ENCODE assay signal across 13 cellular contexts in the genomic region with DNA sequence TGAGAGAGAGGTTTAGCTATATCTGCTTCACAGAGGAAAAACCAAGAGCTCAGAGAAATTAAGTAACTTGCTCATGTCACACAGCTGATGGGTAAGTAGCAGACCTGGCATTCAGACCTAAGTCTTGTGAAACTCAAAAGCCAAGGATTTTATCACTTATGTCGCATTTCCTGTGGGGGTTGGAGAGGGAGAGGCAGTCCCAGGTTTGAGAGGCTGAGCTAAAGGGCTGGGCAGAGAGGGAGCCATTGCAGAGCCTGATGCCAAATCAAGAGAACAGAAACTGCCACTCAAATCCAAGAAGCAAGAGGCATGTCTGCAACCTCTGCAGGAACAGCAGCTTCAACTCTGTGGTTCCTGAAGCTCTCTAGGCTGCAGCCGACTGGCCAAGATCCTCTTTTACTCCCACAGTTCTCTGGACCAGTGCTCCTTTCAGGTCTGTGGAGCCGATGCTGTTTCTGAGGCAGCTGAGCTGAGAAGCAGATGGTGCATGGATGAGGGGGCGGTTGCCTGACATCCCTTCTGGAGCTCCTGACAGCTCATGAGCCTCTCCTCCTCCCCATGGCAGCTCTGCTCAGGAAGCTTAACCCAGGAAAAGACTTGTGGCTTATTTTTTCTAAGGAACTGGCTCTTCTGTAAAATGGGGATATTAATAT. TPM values are rescaled to one million over a fixed set of nuclear protein-coding genes. Genes with fewer than 3 reads are reported as not detected.
DNase-seq lines count a peak whose midpoint lies in the region; ATAC-seq and TF ChIP-seq lines count a peak whose summit lies in the region.
"Had no signal": no experiment of that assay in that cellular context is flagged by ENCODE, and none has a peak within 500 bp of the region (broad histone marks: within the 10 kb centered on the region; RNA-seq: fewer than 3 reads in every experiment).

No MANE protein-coding gene starts in this region.

- no peaks in the 10 kb centered on the region for H3K27me3 Mint-ChIP-seq in effector memory CD8-positive, alpha-beta T cell
- H3K27me3 Mint-ChIP-seq in activated T-helper 2 cell treated with anti-CD3 and anti-CD28 coated beads, Interferon-gamma antibody, Interleukin-2, Interleukin-4, amounts not matched to agents 10 μg/mL and 5 μg/mL and 100 μg/mL, durations not matched to agents 14 hours and 24 hours and 36 hours (ENCODE audit: low read depth), result peaks cover 3% of the 10 kb centered on the region

- peak; percentile 31 for ATAC-seq in gastroesophageal sphincter
- no peak for ATAC-seq in effector memory CD8-positive, alpha-beta T cell (replicated peaks)

- TF ChIP-seq POLR2A in gastroesophageal sphincter (IDR thresholded peaks at IDR 0.05) (no peak), sigmoid colon (IDR thresholded peaks at IDR 0.05) (no peak)

- TF ChIP-seq EP300 in gastroesophageal sphincter (IDR thresholded peaks at IDR 0.05) (no peak), sigmoid colon (IDR thresholded peaks at IDR 0.05) (no peak)

- intact Hi-C loops in activated T-helper 2 cell treated with anti-CD3 and anti-CD28 coated beads, Interferon-gamma antibody, Interleukin-2, Interleukin-4, amounts not matched to agents 10 μg/mL and 5 μg/mL and 100 μg/mL, durations not matched to agents 14 hours and 24 hours and 36 hours (cut with micrococcal nuclease), result no loop called here
- intact Hi-C loops in sigmoid colon (cut with DNase I), result no loop called here

- no peaks in the 10 kb centered on the region for H3K36me3 Mint-ChIP-seq in effector memory CD8-positive, alpha-beta T cell (ENCODE audit: insufficient read depth)
- H3K36me3 Mint-ChIP-seq in activated T-helper 2 cell treated with anti-CD3 and anti-CD28 coated beads, Interferon-gamma antibody, Interleukin-2, Interleukin-4, amounts not matched to agents 10 μg/mL and 5 μg/mL and 100 μg/mL, durations not matched to agents 14 hours and 24 hours and 36 hours (ENCODE audit: low read depth), result no peaks in the 10 kb centered on the region

- no peak overlapping the region for H3K27ac ChIP-seq in gastroesophageal sphincter
- no peak overlapping the region for H3K27ac ChIP-seq in sigmoid colon

- no peaks in the 10 kb centered on the region for H3K9me3 ChIP-seq in gastroesophageal sphincter
- H3K9me3 ChIP-seq in sigmoid colon, result no peaks in the 10 kb centered on the region

- H3K27me3 ChIP-seq in gastroesophageal sphincter (no peaks in the 10 kb centered on the region), sigmoid colon (no peaks in the 10 kb centered on the region)

- no peak overlapping the region for H3K27ac Mint-ChIP-seq in effector memory CD8-positive, alpha-beta T cell
- H3K27ac Mint-ChIP-seq in activated T-helper 2 cell treated with anti-CD3 and anti-CD28 coated beads, Interferon-gamma antibody, Interleukin-2, Interleukin-4, amounts not matched to agents 10 μg/mL and 5 μg/mL and 100 μg/mL, durations not matched to agents 14 hours and 24 hours and 36 hours, result no peak overlapping the region

- peaks cover 0 to 21% (median 0%) of the 10 kb centered on the region in 3 donors for H3K4me1 ChIP-seq in gastroesophageal sphincter
- peaks cover 0 to 25% (median 17%) of the 10 kb centered on the region in 4 donors for H3K4me1 ChIP-seq in sigmoid colon

- no peaks in the 10 kb centered on the region for H3K9me3 Mint-ChIP-seq in effector memory CD8-positive, alpha-beta T cell
- no peaks in the 10 kb centered on the region for H3K9me3 Mint-ChIP-seq in activated T-helper 2 cell treated with anti-CD3 and anti-CD28 coated beads, Interferon-gamma antibody, Interleukin-2, Interleukin-4, amounts not matched to agents 10 μg/mL and 5 μg/mL and 100 μg/mL, durations not matched to agents 14 hours and 24 hours and 36 hours

- peaks cover 0 to 4% of the 10 kb centered on the region in 2 donors for H3K4me1 Mint-ChIP-seq in effector memory CD8-positive, alpha-beta T cell (ENCODE audit: low read depth in 2 of 2)
- peaks cover 5% of the 10 kb centered on the region for H3K4me1 Mint-ChIP-seq in activated T-helper 2 cell treated with anti-CD3 and anti-CD28 coated beads, Interferon-gamma antibody, Interleukin-2, Interleukin-4, amounts not matched to agents 10 μg/mL and 5 μg/mL and 100 μg/mL, durations not matched to agents 14 hours and 24 hours and 36 hours (ENCODE audit: low read depth)

- TF ChIP-seq CTCF in gastroesophageal sphincter (IDR thresholded peaks at IDR 0.05), result no peak
- no peak for TF ChIP-seq CTCF in sigmoid colon (IDR thresholded peaks at IDR 0.05)

- H3K4me3 ChIP-seq in gastroesophageal sphincter, result no peak overlapping the region
- no peak overlapping the region for H3K4me3 ChIP-seq in sigmoid colon
- H3K4me3 ChIP-seq: coronary artery had no signal

- 46 to 47% methylated on average over 3 of the region's 4 CpGs for WGBS in gastroesophageal sphincter (ENCODE audit: low coverage in 1 of 2), 2 donors
- WGBS in sigmoid colon, 2 donors, result 55 to 78% methylated on average over 4 of the region's 4 CpGs

- no peak overlapping the region for H3K4me3 Mint-ChIP-seq in effector memory CD8-positive, alpha-beta T cell
- H3K4me3 Mint-ChIP-seq in activated T-helper 2 cell treated with anti-CD3 and anti-CD28 coated beads, Interferon-gamma antibody, Interleukin-2, Interleukin-4, amounts not matched to agents 10 μg/mL and 5 μg/mL and 100 μg/mL, durations not matched to agents 14 hours and 24 hours and 36 hours (ENCODE audit: low read depth), result no peak overlapping the region

- DNase-seq in HT1080 (ENCODE audit: low read depth), result peak; percentile 62
- peak; percentile 40 for DNase-seq in SKM-1 (lab: John Stamatoyannopoulos, UW; ENCODE audit: unreplicated experiment)
- peak; percentile 83 for DNase-seq in putamen (ENCODE audit: low spot score)
- DNase-seq in effector memory CD8-positive, alpha-beta T cell, result no peak
- no peak for DNase-seq in activated T-helper 2 cell treated with anti-CD3 and anti-CD28 coated beads, Interferon-gamma antibody, Interleukin-2, Interleukin-4, amounts not matched to agents 10 μg/mL and 5 μg/mL and 100 μg/mL, durations not matched to agents 14 hours and 24 hours and 36 hours (ENCODE audit: low spot score)
- no peak for DNase-seq in sigmoid colon
- DNase-seq in stimulated activated CD4-positive, alpha-beta T cell treated with anti-CD3 and anti-CD28 coated beads, Interleukin-2, amount 100 ng/mL, for 48 hours, result no peak
- DNase-seq: activated T-cell treated with anti-CD3 and anti-CD28 coated beads, Interleukin-2, amount 50 U/mL, for 1 hour; NCI-H1092; stimulated activated CD4-positive, alpha-beta T cell treated with anti-CD3 and anti-CD28 coated beads, Interleukin-4, amount 100 ng/mL, for 24 hours; T1000 had no signal

- no peaks in the 10 kb centered on the region for H3K36me3 ChIP-seq in gastroesophageal sphincter
- no peaks in the 10 kb centered on the region for H3K36me3 ChIP-seq in sigmoid colon

RNA-seq across cellular contexts. Expression of gene NAV2, which starts 47.6 kb away (rescaled TPM):
- 1.9 and 2.2 TPM in 2 replicates for total RNA-seq in HT1080 (2014; rRNA removed; shearing (Covaris generic))
- 3.9 and 5.8 TPM in 2 replicates for polyA plus RNA-seq in HT1080 (2015; cell fraction: cytosol; rRNA removed)
- polyA plus RNA-seq in HT1080 (2015; cell fraction: nucleus; rRNA removed), result 15.8 and 19.4 TPM in 2 replicates
- 10 to 100 TPM; 19.5 to 57.1 (median 43.4) TPM for total RNA-seq in gastroesophageal sphincter
- total RNA-seq in activated T-helper 2 cell treated with anti-CD3 and anti-CD28 coated beads, Interferon-gamma antibody, Interleukin-2, Interleukin-4, amounts not matched to agents 10 μg/mL and 5 μg/mL and 100 μg/mL, durations not matched to agents 14 hours and 24 hours and 36 hours, result 0.02 and 0.39 TPM in 2 replicates
- 10 to 100 TPM; 22.1 to 62.6 (median 38.2) TPM for total RNA-seq in sigmoid colon
- 1 to 10 TPM; 1.2 to 9.6 (median 2.3) TPM for polyA plus RNA-seq in sigmoid colon

Comparison
In these comparisons a context has a peak if more than half of its experiments do, and no peak if none do; other contexts are left out.
1. DNase-seq: peak in HT1080 (single experiment), SKM-1 (single experiment) and putamen (single experiment); none in effector memory CD8-positive, alpha-beta T cell (0 of 3), activated T-helper 2 cell treated with anti-CD3 and anti-CD28 coated beads, Interferon-gamma antibody, Interleukin-2, Interleukin-4, amounts not matched to agents 10 μg/mL and 5 μg/mL and 100 μg/mL, durations not matched to agents 14 hours and 24 hours and 36 hours (single experiment), sigmoid colon (single experiment) and stimulated activated CD4-positive, alpha-beta T cell treated with anti-CD3 and anti-CD28 coated beads, Interleukin-2, amount 100 ng/mL, for 48 hours (0 of 2).